ENCODE assay signal across 25 cellular contexts in genomic region chr3:103421460-103421859, GRCh38.
"Had no signal": no experiment of that assay in that cellular context is flagged by ENCODE, and none has a peak within 500 bp of the region (broad histone marks: within the 10 kb centered on the region; RNA-seq: fewer than 3 reads in every experiment).

No MANE protein-coding gene starts in this region.

- H3K4me3 ChIP-seq: colonic mucosa, coronary artery, dorsolateral prefrontal cortex, esophagus muscularis mucosa, esophagus squamous epithelium, gastrocnemius medialis, gastroesophageal sphincter, heart left ventricle had no signal

- FAIRE-seq: colon, endothelial cell of umbilical vein, frontal cortex had no signal

- H3K4me1 ChIP-seq: colonic mucosa, esophagus muscularis mucosa, esophagus squamous epithelium, foreskin keratinocyte, gastrocnemius medialis, gastroesophageal sphincter, heart left ventricle had no signal

- H3K27ac ChIP-seq: colonic mucosa, coronary artery, dorsolateral prefrontal cortex, epithelial cell of prostate, esophagus muscularis mucosa, esophagus squamous epithelium, foreskin keratinocyte, gastrocnemius medialis, gastroesophageal sphincter, heart left ventricle had no signal

- DNase-seq: colonic mucosa; cortex of kidney; dermis blood vessel endothelial cell; dorsolateral prefrontal cortex; effector CD4-positive, alpha-beta T cell; effector CD8-positive, alpha-beta T cell; effector memory CD4-positive, alpha-beta T cell; effector memory CD8-positive, alpha-beta T cell; endodermal cell; erythroblast; esophagus squamous epithelium; foreskin fibroblast; foreskin keratinocyte; foreskin melanocyte; gastrocnemius medialis; glutamatergic neuron; head of caudate nucleus; heart left ventricle had no signal

- H3K36me3 ChIP-seq: colonic mucosa, esophagus muscularis mucosa, esophagus squamous epithelium, gastrocnemius medialis, gastroesophageal sphincter, heart left ventricle had no signal

- H3K27me3 ChIP-seq: colonic mucosa, dorsolateral prefrontal cortex, esophagus muscularis mucosa, esophagus squamous epithelium, foreskin keratinocyte, gastrocnemius medialis, gastroesophageal sphincter, heart left ventricle had no signal

- H3K9me3 ChIP-seq: colonic mucosa, esophagus muscularis mucosa, esophagus squamous epithelium, gastrocnemius medialis, gastroesophageal sphincter had no signal
